Comparison of ENCODE assay signal across 37 cellular contexts in the genomic region with DNA sequence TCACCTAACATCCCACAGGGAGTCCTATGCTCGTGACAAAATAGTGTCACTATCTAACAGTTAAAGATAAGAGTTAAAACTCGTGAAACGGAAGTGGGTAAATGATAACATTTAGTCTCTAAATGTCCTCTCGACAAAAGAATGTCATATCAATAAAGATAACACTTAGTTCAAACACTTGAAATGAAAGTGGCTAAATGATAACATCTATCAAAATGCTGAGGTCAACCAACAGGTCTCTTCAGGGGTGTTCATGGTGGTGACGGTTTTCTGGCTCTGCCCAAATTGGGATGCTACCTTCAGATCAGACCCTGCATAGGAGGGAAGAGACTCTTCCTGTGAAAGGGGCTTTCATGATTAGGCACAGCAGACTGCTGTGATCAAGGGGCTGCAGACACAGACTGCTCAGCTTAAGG. TPM values are rescaled to one million over a fixed set of nuclear protein-coding genes. Genes with fewer than 3 reads are reported as not detected.
DNase-seq lines count a peak whose midpoint lies in the region; ATAC-seq, FAIRE-seq and TF ChIP-seq lines count a peak whose summit lies in the region.
"Had no signal": no experiment of that assay in that cellular context is flagged by ENCODE, and none has a peak within 500 bp of the region (broad histone marks: within the 10 kb centered on the region; RNA-seq: fewer than 3 reads in every experiment).

No MANE protein-coding gene starts in this region.

- no peaks in the 10 kb centered on the region for H3K36me3 ChIP-seq in small intestine (ENCODE audit: control insufficient read depth in 2 of 2, insufficient read depth in 2 of 2, low read length in 2 of 2)
- H3K36me3 ChIP-seq in BE2C, result no peaks in the 10 kb centered on the region
- H3K36me3 ChIP-seq: esophagus squamous epithelium, HAP-1, left ventricle myocardium inferior, right lobe of liver, transverse colon, WERI-Rb-1 had no signal

- no peaks in the 10 kb centered on the region for H3K9me3 ChIP-seq in small intestine (ENCODE audit: control insufficient read depth, low read depth)
- no peaks in the 10 kb centered on the region for H3K9me3 ChIP-seq in BE2C
- H3K9me3 ChIP-seq: A549, body of pancreas, esophagus squamous epithelium, HAP-1, left ventricle myocardium inferior, right lobe of liver, transverse colon had no signal

- H3K9me3 Mint-ChIP-seq in activated CD8-positive, alpha-beta memory T cell treated with anti-CD3 and anti-CD28 coated beads, Interleukin-2, amount 10 ng/mL, durations not matched to agents 7 days and 5 days (ENCODE audit: low read depth), result no peaks in the 10 kb centered on the region
- no peaks in the 10 kb centered on the region for H3K9me3 Mint-ChIP-seq in activated naive CD8-positive, alpha-beta T cell treated with anti-CD3 and anti-CD28 coated beads, Interleukin-2, amount 50 U/mL, for 24 hours
- H3K9me3 Mint-ChIP-seq in progenitor cell of endocrine pancreas (ENCODE audit: low read depth), result no peaks in the 10 kb centered on the region

- peaks cover 8% of the 10 kb centered on the region for H3K36me3 Mint-ChIP-seq in activated CD8-positive, alpha-beta memory T cell treated with anti-CD3 and anti-CD28 coated beads, Interleukin-2, amount 10 ng/mL, durations not matched to agents 7 days and 5 days
- peaks cover under 1% of the 10 kb centered on the region for H3K36me3 Mint-ChIP-seq in activated naive CD8-positive, alpha-beta T cell treated with anti-CD3 and anti-CD28 coated beads, Interleukin-2, amount 50 U/mL, for 24 hours (ENCODE audit: low read depth)
- H3K36me3 Mint-ChIP-seq in progenitor cell of endocrine pancreas (ENCODE audit: insufficient read depth), result no peaks in the 10 kb centered on the region

- no peak for DNase-seq in activated CD8-positive, alpha-beta memory T cell treated with anti-CD3 and anti-CD28 coated beads, Interleukin-2, amount 10 ng/mL, durations not matched to agents 7 days and 5 days
- no peak for DNase-seq in activated CD8-positive, alpha-beta memory T cell treated with anti-CD3 and anti-CD28 coated beads for 24 hours
- DNase-seq in Jurkat, Clone E6-1 (ENCODE audit: low read depth, low spot score), result peak; percentile 90
- no peak for DNase-seq in activated naive CD8-positive, alpha-beta T cell treated with anti-CD3 and anti-CD28 coated beads, Interleukin-2, amount 50 U/mL, for 24 hours
- peak; percentile 4 for DNase-seq in small intestine
- no peak for DNase-seq in BE2C
- DNase-seq in progenitor cell of endocrine pancreas (ENCODE audit: low spot score, unreplicated experiment), result no peak
- no peak for DNase-seq in DMS114 treated with DMSO at 0.1 percent for 48 hours (lab: John Stamatoyannopoulos, UW; ENCODE audit: unreplicated experiment)
- DNase-seq: activated gamma-delta T cell treated with Interleukin-2 at 50 U/mL for 16 hours; body of pancreas; cerebellar nuclear complex; esophagus squamous epithelium; foreskin keratinocyte; head of caudate nucleus; islet precursor cell; left ventricle myocardium inferior; MM.1S; NCI-H2029; NCI-H524; right lobe of liver; stimulated activated CD4-positive, alpha-beta T cell treated with anti-CD3 and anti-CD28 coated beads, Interleukin-12 subunit alpha, Interleukin-12 subunit beta, amount 100 ng/mL, for 4 hours; stimulated activated CD4-positive, alpha-beta T cell treated with anti-CD3 and anti-CD28 coated beads, Interleukin-4, amount 100 ng/mL, for 24 hours; transverse colon; WERI-Rb-1 had no signal

- peaks cover 19% of the 10 kb centered on the region for H3K27me3 Mint-ChIP-seq in activated CD8-positive, alpha-beta memory T cell treated with anti-CD3 and anti-CD28 coated beads, Interleukin-2, amount 10 ng/mL, durations not matched to agents 7 days and 5 days
- H3K27me3 Mint-ChIP-seq in activated naive CD8-positive, alpha-beta T cell treated with anti-CD3 and anti-CD28 coated beads, Interleukin-2, amount 50 U/mL, for 24 hours, result peaks cover 8% of the 10 kb centered on the region
- H3K27me3 Mint-ChIP-seq in progenitor cell of endocrine pancreas, result peaks cover 9% of the 10 kb centered on the region

- no peaks in the 10 kb centered on the region for H3K27me3 ChIP-seq in small intestine (ENCODE audit: control insufficient read depth in 2 of 2, insufficient read depth in 2 of 2, low read length in 2 of 2)
- peaks cover 9% of the 10 kb centered on the region; the same call in 1 of the 2 replicates for H3K27me3 ChIP-seq in BE2C
- H3K27me3 ChIP-seq: body of pancreas, right lobe of liver had no signal

- ATAC-seq in activated CD8-positive, alpha-beta memory T cell treated with anti-CD3 and anti-CD28 coated beads, Interleukin-2, amount 10 ng/mL, durations not matched to agents 7 days and 5 days, result peak; percentile 64
- ATAC-seq in activated naive CD8-positive, alpha-beta T cell treated with anti-CD3 and anti-CD28 coated beads, Interleukin-2, amount 50 U/mL, for 24 hours, result peak; percentile 33
- ATAC-seq: A549, body of pancreas, foreskin keratinocyte, right lobe of liver, Right ventricle myocardium inferior, SK-N-SH treated with all-trans-retinoic acid at 6 μM for 48 hours had no signal

- no peak overlapping the region for H3K4me3 ChIP-seq in Jurkat, Clone E6-1 (ENCODE audit: low read length)
- H3K4me3 ChIP-seq in small intestine (ENCODE audit: low read depth in 1 of 2, low read length in 2 of 2) (no peak overlapping the region), BE2C (ENCODE audit: low read depth, low read length) (no peak overlapping the region)
- H3K4me3 ChIP-seq: A549, body of pancreas, esophagus squamous epithelium, HAP-1, left ventricle myocardium inferior, right lobe of liver, transverse colon had no signal

- 13 to 34% (median 22%) methylated on average over 5 of the region's 5 CpGs for WGBS in small intestine, 3 donors

- H3K4me1 ChIP-seq in small intestine (ENCODE audit: control insufficient read depth in 2 of 2, insufficient read depth in 1 of 2, low read depth in 1 of 2, low read length in 1 of 2) (no peaks in the 10 kb centered on the region), BE2C (no peaks in the 10 kb centered on the region)
- H3K4me1 ChIP-seq: A549, body of pancreas, esophagus squamous epithelium, HAP-1, left ventricle myocardium inferior, right lobe of liver, transverse colon had no signal

- CTCF ChIA-PET in activated CD8-positive, alpha-beta memory T cell treated with anti-CD3 and anti-CD28 coated beads, Interleukin-2, amount 10 ng/mL, durations not matched to agents 7 days and 5 days (lab: Charles Lee), result interaction anchor here (0.7 kb wide), 1 partner anchor 876 kb away, joined by 3 read pairs; no protein-coding TSS in a partner anchor

- no peak overlapping the region for H3K27ac ChIP-seq in small intestine (ENCODE audit: low read depth in 1 of 2, low read length in 1 of 2)
- H3K27ac ChIP-seq: A549, body of pancreas, esophagus squamous epithelium, foreskin keratinocyte, KMS-11, left ventricle myocardium inferior, right lobe of liver, transverse colon, WERI-Rb-1 had no signal

- no peak for TF ChIP-seq CTCF in BE2C (IDR thresholded peaks at IDR 0.05; ENCODE audit: low read depth, low read length)
- no peak for TF ChIP-seq CTCF in progenitor cell of endocrine pancreas (IDR thresholded peaks at IDR 0.05; ENCODE audit: unreplicated experiment)

- H3K4me3 Mint-ChIP-seq in activated CD8-positive, alpha-beta memory T cell treated with anti-CD3 and anti-CD28 coated beads, Interleukin-2, amount 10 ng/mL, durations not matched to agents 7 days and 5 days, result no peak overlapping the region
- H3K4me3 Mint-ChIP-seq in activated naive CD8-positive, alpha-beta T cell treated with anti-CD3 and anti-CD28 coated beads, Interleukin-2, amount 50 U/mL, for 24 hours, result no peak overlapping the region
- no peak overlapping the region for H3K4me3 Mint-ChIP-seq in progenitor cell of endocrine pancreas (ENCODE audit: low read depth)

- H3K27ac Mint-ChIP-seq in activated CD8-positive, alpha-beta memory T cell treated with anti-CD3 and anti-CD28 coated beads, Interleukin-2, amount 10 ng/mL, durations not matched to agents 7 days and 5 days, result peak overlapping the region; percentile 47
- H3K27ac Mint-ChIP-seq in activated naive CD8-positive, alpha-beta T cell treated with anti-CD3 and anti-CD28 coated beads, Interleukin-2, amount 50 U/mL, for 24 hours, result no peak overlapping the region
- no peak overlapping the region for H3K27ac Mint-ChIP-seq in progenitor cell of endocrine pancreas

- peaks cover 41% of the 10 kb centered on the region for H3K4me1 Mint-ChIP-seq in activated CD8-positive, alpha-beta memory T cell treated with anti-CD3 and anti-CD28 coated beads, Interleukin-2, amount 10 ng/mL, durations not matched to agents 7 days and 5 days
- H3K4me1 Mint-ChIP-seq in activated naive CD8-positive, alpha-beta T cell treated with anti-CD3 and anti-CD28 coated beads, Interleukin-2, amount 50 U/mL, for 24 hours, result peaks cover 49% of the 10 kb centered on the region
- H3K4me1 Mint-ChIP-seq in progenitor cell of endocrine pancreas (ENCODE audit: low read depth), result peaks cover 17% of the 10 kb centered on the region

- no peak for FAIRE-seq in small intestine (lab: Jason Lieb, UNC)
- FAIRE-seq: A549, endometrium, G401.6 had no signal

RNA-seq across cellular contexts. Expression of gene IL26, which starts 22.1 kb away (rescaled TPM):
- under 1 TPM in 1 of 2 experiments, not detected in 1; 0.35 TPM for total RNA-seq in activated CD8-positive, alpha-beta memory T cell treated with anti-CD3 and anti-CD28 coated beads, Interleukin-2, amount 10 ng/mL, durations not matched to agents 7 days and 5 days
- polyA plus RNA-seq in Jurkat, Clone E6-1 (2012; ENCODE audit: insufficient read depth, insufficient read length), result 0.82 TPM
- polyA plus RNA-seq in small intestine, result not detected
- polyA plus RNA-seq in BE2C (2012; ENCODE audit: insufficient read depth, insufficient read length, low read depth), result not detected
- not detected in 2 replicates for total RNA-seq in progenitor cell of endocrine pancreas
- total RNA-seq: body of pancreas, dermis microvascular lymphatic vessel endothelial cell, foreskin keratinocyte, left ventricle myocardium inferior, mesenteric fat pad, myocyte, posterior vena cava, right lobe of liver, Right ventricle myocardium inferior, subcutaneous adipose tissue, transverse colon had no signal
- polyA plus RNA-seq: A549, foreskin keratinocyte had no signal

RNA-seq across cellular contexts. Expression of gene IFNG, which starts 43.9 kb away (rescaled TPM):
- 100 to 1,000 TPM in 1 of 2 experiments, 10 to 100 TPM in 1; 25.7 to 117 TPM for total RNA-seq in activated CD8-positive, alpha-beta memory T cell treated with anti-CD3 and anti-CD28 coated beads, Interleukin-2, amount 10 ng/mL, durations not matched to agents 7 days and 5 days
- not detected for polyA plus RNA-seq in Jurkat, Clone E6-1 (2012; ENCODE audit: insufficient read depth, insufficient read length)
- not detected for polyA plus RNA-seq in small intestine
- polyA plus RNA-seq in BE2C (2012; ENCODE audit: insufficient read depth, insufficient read length, low read depth), result not detected
- total RNA-seq in progenitor cell of endocrine pancreas, result not detected in 2 replicates
- total RNA-seq: body of pancreas, dermis microvascular lymphatic vessel endothelial cell, esophagus squamous epithelium, foreskin keratinocyte, left ventricle myocardium inferior, mesenteric fat pad, myocyte, posterior vena cava, Right ventricle myocardium inferior, subcutaneous adipose tissue, transverse colon had no signal
- polyA plus RNA-seq: A549, foreskin keratinocyte had no signal

RNA-seq across cellular contexts. Expression of gene IL22, which starts 49.9 kb away (rescaled TPM):
- total RNA-seq in activated CD8-positive, alpha-beta memory T cell treated with anti-CD3 and anti-CD28 coated beads, Interleukin-2, amount 10 ng/mL, durations not matched to agents 7 days and 5 days, result under 1 TPM in 1 of 2 experiments, not detected in 1; 0.61 TPM
- not detected for polyA plus RNA-seq in Jurkat, Clone E6-1 (2012; ENCODE audit: insufficient read depth, insufficient read length)
- not detected for polyA plus RNA-seq in small intestine
- polyA plus RNA-seq in BE2C (2012; ENCODE audit: insufficient read depth, insufficient read length, low read depth), result not detected
- not detected in 2 replicates for total RNA-seq in progenitor cell of endocrine pancreas
- total RNA-seq: body of pancreas; dermis microvascular lymphatic vessel endothelial cell; foreskin keratinocyte; left ventricle myocardium inferior; mesenteric fat pad; myocyte; posterior vena cava; right lobe of liver; Right ventricle myocardium inferior; subcutaneous adipose tissue; T-helper 2 cell treated with Interferon-gamma antibody and Interleukin-4, amounts not matched to agents 100 ng/mL and 5 ng/mL, for 36 hours; transverse colon had no signal
- polyA plus RNA-seq: A549, foreskin keratinocyte had no signal

Comparison
In these comparisons a context has a peak if more than half of its experiments do, and no peak if none do; other contexts are left out.
1. DNase-seq: peak in Jurkat, Clone E6-1 (single experiment) and small intestine (single experiment); none in activated CD8-positive, alpha-beta memory T cell treated with anti-CD3 and anti-CD28 coated beads, Interleukin-2, amount 10 ng/mL, durations not matched to agents 7 days and 5 days (single experiment), activated CD8-positive, alpha-beta memory T cell treated with anti-CD3 and anti-CD28 coated beads for 24 hours (single experiment), activated naive CD8-positive, alpha-beta T cell treated with anti-CD3 and anti-CD28 coated beads, Interleukin-2, amount 50 U/mL, for 24 hours (single experiment), BE2C (single experiment), progenitor cell of endocrine pancreas (single experiment) and DMS114 treated with DMSO at 0.1 percent for 48 hours (single experiment).
2. RNA of gene IFNG, which starts 43.9 kb away (total RNA-seq): 25.7 to 117 TPM in activated CD8-positive, alpha-beta memory T cell treated with anti-CD3 and anti-CD28 coated beads, Interleukin-2, amount 10 ng/mL, durations not matched to agents 7 days and 5 days; not detected in progenitor cell of endocrine pancreas; every median in the first group is over 10 times any median in the second.